In genomic region chr15:91021516-91022074, GRCh38 we compare ENCODE assay signal across 1 cellular context.
TF ChIP-seq lines count a peak whose summit lies in the region.

No MANE protein-coding gene starts in this region.

TF ChIP-seq in A549, 52 proteins besides CTCF, POLR2A, EP300 and RAD21 (continued from another document):
- TF ChIP-seq HES2 (IDR thresholded peaks at IDR 0.05) (no peak), RCOR1 (IDR thresholded peaks at IDR 0.05; ENCODE audit: low read depth, low read length) (no peak), RNF2 (IDR thresholded peaks at IDR 0.05; ENCODE audit: borderline replicate concordance, low read depth) (no peak), KDM1A (IDR thresholded peaks at IDR 0.05; ENCODE audit: low read depth) (no peak), FOXS1 (CRISPR knock-in tag; IDR thresholded peaks at IDR 0.05) (no peak), MAFK (IDR thresholded peaks at IDR 0.05; ENCODE audit: partially characterized antibody) (no peak)
